ENCODE assay signal across 8 cellular contexts in the genomic region with DNA sequence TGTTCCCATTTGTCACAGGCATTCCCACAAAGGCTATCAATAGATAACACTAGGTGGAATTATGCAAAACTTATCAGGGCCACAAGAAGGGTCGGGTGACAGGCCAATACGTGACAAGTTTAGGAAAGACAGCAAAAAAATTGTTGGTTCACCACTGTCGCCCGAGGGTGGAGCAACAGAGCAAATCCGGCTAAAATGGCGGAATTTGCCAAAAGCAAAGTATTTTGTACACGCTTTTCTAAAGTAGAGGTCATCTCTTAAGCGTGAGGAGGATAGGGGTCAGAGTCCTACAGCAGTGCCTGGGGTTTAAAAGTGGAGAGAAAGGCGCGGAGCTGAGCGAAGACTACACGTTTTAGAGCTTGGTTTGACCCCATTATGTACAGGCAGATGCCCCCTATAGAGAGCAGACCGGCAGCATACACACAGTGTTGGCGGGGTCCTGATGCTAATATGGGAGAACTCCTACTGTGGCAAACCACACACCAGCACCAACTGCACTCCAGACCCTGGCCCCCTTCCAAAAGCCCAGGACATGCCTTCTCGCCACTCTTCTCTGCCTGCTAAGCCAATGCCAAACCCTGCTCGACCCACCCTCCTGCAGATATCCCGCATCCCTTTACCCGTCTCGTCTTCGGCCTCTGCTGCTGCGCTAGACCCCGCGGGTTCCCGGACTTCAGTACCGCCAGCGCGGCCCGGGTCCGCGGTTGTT. TPM values are rescaled to one million over a fixed set of nuclear protein-coding genes. Genes with fewer than 3 reads are reported as not detected.
DNase-seq lines count a peak whose midpoint lies in the region; ATAC-seq and TF ChIP-seq lines count a peak whose summit lies in the region.

No MANE protein-coding gene starts in this region.

- H3K9me3 Mint-ChIP-seq in neural progenitor cell: no peaks in the 10 kb centered on the region

- peak overlapping the region; percentile 90 for H2AFZ ChIP-seq in Loucy (ENCODE audit: low read length)
- H2AFZ ChIP-seq in neural progenitor cell (replicated peaks): peak overlapping the region; percentile 77

- TF ChIP-seq CTCF in AG09319 (IDR thresholded peaks at IDR 0.05; ENCODE audit: low read depth, low read length) (peak; percentile 12), GM12864 (IDR thresholded peaks at IDR 0.05; ENCODE audit: low read depth, low read length, missing control alignments) (peak; percentile 39), Loucy (conservative IDR thresholded peaks at IDR 0.05; ENCODE audit: low read length) (peak; percentile 56), WERI-Rb-1 (IDR thresholded peaks at IDR 0.05; ENCODE audit: low read depth, low read length) (no peak), neural progenitor cell (IDR thresholded peaks at IDR 0.05) (peak; percentile 34)

- H3K36me3 Mint-ChIP-seq in neural progenitor cell: peaks cover 16% of the 10 kb centered on the region

- H3K36me3 ChIP-seq in Loucy (ENCODE audit: insufficient read depth, low read length): peaks cover 30% of the 10 kb centered on the region
- H3K36me3 ChIP-seq in WERI-Rb-1: peaks cover 57% of the 10 kb centered on the region
- peaks cover 18% of the 10 kb centered on the region for H3K36me3 ChIP-seq in neural progenitor cell

- H3K4me3 Mint-ChIP-seq in neural progenitor cell: peak overlapping the region; percentile 99

- H3K27ac ChIP-seq in WERI-Rb-1 (peak overlapping the region; percentile 97), neural progenitor cell (peak overlapping the region; percentile 68)

- H3K79me2 ChIP-seq in Loucy (ENCODE audit: insufficient read depth, low read length) (peaks cover 58% of the 10 kb centered on the region), neural progenitor cell (ENCODE audit: low read depth) (peaks cover 45% of the 10 kb centered on the region)

- H3K4me3 ChIP-seq in GM12864 (ENCODE audit: low read depth, low read length) (peak overlapping the region; percentile 73), Loucy (ENCODE audit: low read length, poor library complexity, severe bottlenecking) (peak overlapping the region; percentile 95), WERI-Rb-1 (ENCODE audit: low read depth, low read length) (peak overlapping the region; percentile 75), neural progenitor cell (peak overlapping the region; percentile 92)

- peaks cover 2% of the 10 kb centered on the region for H3K27me3 Mint-ChIP-seq in neural progenitor cell (ENCODE audit: insufficient read depth, low read depth)

- H3K27me3 ChIP-seq in Loucy (ENCODE audit: insufficient read depth, low read length, poor library complexity, severe bottlenecking) (peaks cover 7% of the 10 kb centered on the region), WERI-Rb-1 (ENCODE audit: insufficient read depth, low read depth, severe bottlenecking) (no peaks in the 10 kb centered on the region), neural progenitor cell (no peaks in the 10 kb centered on the region)

- ATAC-seq in HG02571 (IDR thresholded peaks at IDR 0.05; ENCODE audit: unreplicated experiment): peak; percentile 35

- H3K9ac ChIP-seq in Loucy (ENCODE audit: low read depth, low read length, poor library complexity, severe bottlenecking): peak overlapping the region; percentile 97
- peak overlapping the region; percentile 82 for H3K9ac ChIP-seq in neural progenitor cell

- H3F3A ChIP-seq in Loucy (ENCODE audit: low read depth) (no peaks in the 10 kb centered on the region), neural progenitor cell (ENCODE audit: low read depth) (peaks cover 35% of the 10 kb centered on the region)

- H3K9me2 ChIP-seq in Loucy (replicated peaks; ENCODE audit: low read depth, low read length): no peaks in the 10 kb centered on the region

- H3K4me2 ChIP-seq in Loucy (ENCODE audit: low read depth, low read length, poor library complexity, severe bottlenecking) (peak overlapping the region; percentile 99), neural progenitor cell (peak overlapping the region; percentile 98)

- peaks cover 28% of the 10 kb centered on the region for H3K4me1 Mint-ChIP-seq in neural progenitor cell

- H3K9me3 ChIP-seq in Loucy (ENCODE audit: insufficient read depth, low read depth, low read length) (no peaks in the 10 kb centered on the region), WERI-Rb-1 (ENCODE audit: severe bottlenecking) (no peaks in the 10 kb centered on the region), neural progenitor cell (ENCODE audit: low read depth) (no peaks in the 10 kb centered on the region)

- DNase-seq in AG09319 (ENCODE audit: extremely low read depth, low read depth) (no peak), GM12864 (ENCODE audit: low read depth) (no peak), WERI-Rb-1 (peak; percentile 40), fibroblast of gingiva (ENCODE audit: low read depth) (peak; percentile 20), neural progenitor cell (ENCODE audit: low spot score) (peak; percentile 52), midbrain (lab: John Stamatoyannopoulos, UW) (no peak)

- H3K27ac Mint-ChIP-seq in neural progenitor cell: peak overlapping the region; percentile 94

- H4K20me1 ChIP-seq in Loucy (ENCODE audit: insufficient read depth, low read length, poor library complexity, severe bottlenecking) (peaks cover 42% of the 10 kb centered on the region), neural progenitor cell (ENCODE audit: low read depth) (peaks cover 15% of the 10 kb centered on the region)

- H3K4me1 ChIP-seq in Loucy (ENCODE audit: insufficient read depth, low read length, poor library complexity, severe bottlenecking) (peaks cover 43% of the 10 kb centered on the region), neural progenitor cell (peaks cover 26% of the 10 kb centered on the region)

RNA-seq across cellular contexts. Expression of gene CCNA2, which starts 0.7 kb away (rescaled TPM):
- total RNA-seq in neural progenitor cell (ENCODE audit: low replicate concordance): 197 and 254 TPM in 2 replicates

RNA-seq across cellular contexts. Expression of gene EXOSC9, which starts 21.8 kb away (rescaled TPM):
- 74.3 and 115 TPM in 2 replicates for total RNA-seq in neural progenitor cell (ENCODE audit: low replicate concordance)

RNA-seq across cellular contexts. Expression of gene BBS7, which starts 47.3 kb away (rescaled TPM):
- 26.8 and 39.7 TPM in 2 replicates for total RNA-seq in neural progenitor cell (ENCODE audit: low replicate concordance)

RNA-seq across cellular contexts. Expression of gene SMIM43, which starts 58.0 kb away (rescaled TPM):
- 0.06 TPM in 1 of 2 replicates, not detected in the other for total RNA-seq in neural progenitor cell (ENCODE audit: low replicate concordance)

Comparison
In these comparisons a context has a peak if more than half of its experiments do, and no peak if none do; other contexts are left out.
1. DNase-seq: peak in WERI-Rb-1 (single experiment), fibroblast of gingiva (single experiment) and neural progenitor cell (single experiment); none in AG09319 (single experiment), GM12864 (single experiment) and midbrain (single experiment).
2. Peak in every context shown above with its lines, with median percentiles within 50 percentile points of each other: H3K4me3 ChIP-seq.